Comparison of ENCODE assay signal across 8 cellular contexts in genomic region chr20:43459022-43459942, GRCh38. TPM values are rescaled to one million over a fixed set of nuclear protein-coding genes. Genes with fewer than 3 reads are reported as not detected.
DNase-seq lines count a peak whose midpoint lies in the region; ATAC-seq and TF ChIP-seq lines count a peak whose summit lies in the region.

No MANE protein-coding gene starts in this region.

- H3K4me1 Mint-ChIP-seq in dendritic cell treated with granulocyte-macrophage colony-stimulating factor and Interleukin-4, amounts not matched to agents 40 ng/mL and 50 ng/mL, for 4 days (ENCODE audit: low read depth), result peaks cover 19% of the 10 kb centered on the region
- H3K4me1 Mint-ChIP-seq in natural killer cell, result peaks cover 41 to 48% of the 10 kb centered on the region in 2 donors

- TSS peak; percentile 77 for BruUV-seq in Panc1 (replicated peaks; lab: Mats Ljungman, UMichigan)

- ATAC-seq in Panc1 (no peak), natural killer cell (no peak), HG02623 (IDR thresholded peaks at IDR 0.05; ENCODE audit: unreplicated experiment) (no peak), HG03175 (IDR thresholded peaks at IDR 0.05; ENCODE audit: unreplicated experiment) (no peak)

- H3K9me3 Mint-ChIP-seq in dendritic cell treated with granulocyte-macrophage colony-stimulating factor and Interleukin-4, amounts not matched to agents 40 ng/mL and 50 ng/mL, for 4 days, result no peaks in the 10 kb centered on the region
- peaks cover 0 to 2% of the 10 kb centered on the region in 2 donors for H3K9me3 Mint-ChIP-seq in natural killer cell

- H3K27ac ChIP-seq in Panc1 (ENCODE audit: low read length), result peak overlapping the region; percentile 75

- DNase-seq in EL (peak; percentile 34), Panc1 (ENCODE audit: low read depth, low spot score) (no peak), natural killer cell (no peak), kidney tubule cell (ENCODE audit: low spot score) (no peak), DMS79 treated with DMSO at 0.1 percent for 48 hours (lab: John Stamatoyannopoulos, UW) (no peak)

- in situ Hi-C loops in Panc1 (cut with HindIII; ENCODE audit: low pct_unique_long_range_greater_than_20kb, low sequenced_read_pairs), result no loop called here

- peaks cover 55% of the 10 kb centered on the region for H3K36me3 ChIP-seq in Panc1 (ENCODE audit: control insufficient read depth, insufficient read depth, low read length)

- peak overlapping the region; percentile 99 for H3K27ac Mint-ChIP-seq in dendritic cell treated with granulocyte-macrophage colony-stimulating factor and Interleukin-4, amounts not matched to agents 40 ng/mL and 50 ng/mL, for 4 days
- peak overlapping the region; percentile 98 to 99 for H3K27ac Mint-ChIP-seq in natural killer cell

- CTCF ChIA-PET in Panc1 (lab: Charles Lee), result interaction anchor here (0.7 kb wide), 1 partner anchor 15 kb away, joined by 3 read pairs; no protein-coding TSS in a partner anchor

- H3K27me3 Mint-ChIP-seq in dendritic cell treated with granulocyte-macrophage colony-stimulating factor and Interleukin-4, amounts not matched to agents 40 ng/mL and 50 ng/mL, for 4 days, result peaks cover 11% of the 10 kb centered on the region
- peaks cover 0 to 3% of the 10 kb centered on the region in 2 donors for H3K27me3 Mint-ChIP-seq in natural killer cell (ENCODE audit: low read depth in 2 of 2)

- H3K4me3 ChIP-seq in Panc1 (ENCODE audit: low read depth in 2 of 2, low read length in 2 of 2), result peak overlapping the region; percentile 82 to 87

- intact Hi-C loops in Panc1 (cut with micrococcal nuclease; ENCODE audit: unreplicated experiment) (no loop called here), natural killer cell (cut with micrococcal nuclease) (loop anchor here (10.0 kb wide), 1 partner anchor 636 kb away; no protein-coding TSS in a partner anchor)
- intact Hi-C loops in dendritic cell treated with granulocyte-macrophage colony-stimulating factor and Interleukin-4, amounts not matched to agents 40 ng/mL and 50 ng/mL, for 4 days (cut with micrococcal nuclease), result loop anchor here (10.0 kb wide), 1 partner anchor 1844 kb away; the partner anchor contains the start of gene CHD6

- peak overlapping the region; percentile 94 for H3K4me3 Mint-ChIP-seq in dendritic cell treated with granulocyte-macrophage colony-stimulating factor and Interleukin-4, amounts not matched to agents 40 ng/mL and 50 ng/mL, for 4 days
- H3K4me3 Mint-ChIP-seq in natural killer cell, result peak overlapping the region; percentile 87

- POLR2A ChIA-PET in Panc1 (lab: Charles Lee), result no interaction called here

- H3K9me3 ChIP-seq in Panc1 (ENCODE audit: control insufficient read depth, insufficient read depth, low read depth, low read length), result no peaks in the 10 kb centered on the region

- TF ChIP-seq CTCF in Panc1 (IDR thresholded peaks at IDR 0.05), result no peak
- TF ChIP-seq CTCF in natural killer cell (IDR thresholded peaks at IDR 0.05), result no peak

- peaks cover 13% of the 10 kb centered on the region; the same call in 1 of the 2 replicates for H3K4me1 ChIP-seq in Panc1 (ENCODE audit: control insufficient read depth, insufficient read depth, low read length)

- peaks cover 73% of the 10 kb centered on the region for H3K36me3 Mint-ChIP-seq in dendritic cell treated with granulocyte-macrophage colony-stimulating factor and Interleukin-4, amounts not matched to agents 40 ng/mL and 50 ng/mL, for 4 days (ENCODE audit: low read depth)
- peaks cover 26% of the 10 kb centered on the region for H3K36me3 Mint-ChIP-seq in natural killer cell

- no peaks in the 10 kb centered on the region for H3K27me3 ChIP-seq in Panc1 (ENCODE audit: control insufficient read depth, insufficient read depth, low read length)

RNA-seq across cellular contexts. Expression of gene SRSF6, which starts 1.6 kb away (rescaled TPM):
- total RNA-seq in Panc1 (2021; ENCODE audit: unreplicated experiment) (159 TPM), natural killer cell (100 to 1,000 TPM; 184 to 252 (median 229) TPM)
- polyA plus RNA-seq in Panc1 (2012; ENCODE audit: insufficient read length), result 140 TPM

RNA-seq across cellular contexts. Expression of gene L3MBTL1, which starts 48.2 kb away (rescaled TPM):
- total RNA-seq in Panc1 (2021; ENCODE audit: unreplicated experiment) (24.9 TPM), natural killer cell (10 to 100 TPM; 15.4 to 17.1 (median 17.0) TPM)
- polyA plus RNA-seq in Panc1 (2012; ENCODE audit: insufficient read length), result 13.4 TPM
